ENCODE assay signal across 8 cellular contexts in genomic region chr2:88627856-88628568, GRCh38. TPM values are rescaled to one million over a fixed set of nuclear protein-coding genes. Genes with fewer than 3 reads are reported as not detected.
DNase-seq lines count a peak whose midpoint lies in the region; ATAC-seq and TF ChIP-seq lines count a peak whose summit lies in the region.

No MANE protein-coding gene starts in this region.

- H3K36me3 Mint-ChIP-seq in naive B cell = no peaks in the 10 kb centered on the region

- H3F3A ChIP-seq in OCI-LY1 (ENCODE audit: insufficient read depth, low read length) = no peaks in the 10 kb centered on the region

- H4K20me1 ChIP-seq in BLaER1 (peaks cover 32% of the 10 kb centered on the region), OCI-LY1 (ENCODE audit: insufficient read depth, low read length) (no peaks in the 10 kb centered on the region)

- WGBS in esophagus muscularis mucosa = 1% methylated on average over 21 of the region's 21 CpGs

- H3K27ac Mint-ChIP-seq in naive B cell = no peak overlapping the region

- peak; percentile 25 for ATAC-seq in GM19043 (IDR thresholded peaks at IDR 0.05; ENCODE audit: low read depth, unreplicated experiment)
- peak; percentile 41 for ATAC-seq in HG03280 (IDR thresholded peaks at IDR 0.05; ENCODE audit: unreplicated experiment)
- ATAC-seq in naive B cell (ENCODE audit: low read depth in 2 of 2) = peak; percentile 50 to 52

- H2AFZ ChIP-seq in OCI-LY1 (ENCODE audit: low read length) = no peak overlapping the region

- peak overlapping the region; percentile 97 for H3K4me3 ChIP-seq in BLaER1
- H3K4me3 ChIP-seq in OCI-LY1 (ENCODE audit: low read depth, low read length, poor library complexity, severe bottlenecking) = peak overlapping the region; percentile 83
- peak overlapping the region; percentile 62 to 99 (median 94) for H3K4me3 ChIP-seq in esophagus muscularis mucosa

- H3K27me3 Mint-ChIP-seq in naive B cell = no peaks in the 10 kb centered on the region

- no peak overlapping the region for H3K4me3 Mint-ChIP-seq in naive B cell

- H3K27me3 ChIP-seq in BLaER1 = no peaks in the 10 kb centered on the region
- no peaks in the 10 kb centered on the region for H3K27me3 ChIP-seq in OCI-LY1 (ENCODE audit: insufficient read depth, low read length)
- no peaks in the 10 kb centered on the region for H3K27me3 ChIP-seq in esophagus muscularis mucosa

- peaks cover 42% of the 10 kb centered on the region for H3K4me1 ChIP-seq in BLaER1
- peaks cover 47% of the 10 kb centered on the region for H3K4me1 ChIP-seq in OCI-LY1 (ENCODE audit: insufficient read depth, low read length, severe bottlenecking)
- H3K4me1 ChIP-seq in esophagus muscularis mucosa = peaks cover 24 to 41% (median 32%) of the 10 kb centered on the region in 4 donors

- H3K9me3 Mint-ChIP-seq in naive B cell = no peaks in the 10 kb centered on the region

- TF ChIP-seq POLR2A in esophagus muscularis mucosa (IDR thresholded peaks at IDR 0.05; ENCODE audit: low read depth) = peak; percentile 80

- peak; percentile 86 for TF ChIP-seq EP300 in esophagus muscularis mucosa (IDR thresholded peaks at IDR 0.05)

- peak overlapping the region; percentile 86 for H3K27ac ChIP-seq in BLaER1
- H3K27ac ChIP-seq in OCI-LY1 (ENCODE audit: low read depth, low read length, poor library complexity, severe bottlenecking) = peak overlapping the region; percentile 78
- H3K27ac ChIP-seq in esophagus muscularis mucosa (replicated peaks in 1 of 4) = peak overlapping the region; percentile 89 to 99 (median 98)

- H3K4me1 Mint-ChIP-seq in naive B cell = peaks cover 0 to 8% (median 0%) of the 10 kb centered on the region in 3 donors

- H3K9ac ChIP-seq in BLaER1 (peak overlapping the region; percentile 86), OCI-LY1 (ENCODE audit: low read length) (peak overlapping the region; percentile 76)

- no peaks in the 10 kb centered on the region for H3K36me3 ChIP-seq in BLaER1
- peaks cover 4% of the 10 kb centered on the region; the same call in 1 of the 2 replicates for H3K36me3 ChIP-seq in OCI-LY1 (ENCODE audit: insufficient read depth, low read length)
- H3K36me3 ChIP-seq in esophagus muscularis mucosa = no peaks in the 10 kb centered on the region

- no peaks in the 10 kb centered on the region for H3K9me3 ChIP-seq in BLaER1
- H3K9me3 ChIP-seq in OCI-LY1 (ENCODE audit: low read length) = no peaks in the 10 kb centered on the region
- H3K9me3 ChIP-seq in esophagus muscularis mucosa = no peaks in the 10 kb centered on the region

- peak overlapping the region; percentile 92 for H3K4me2 ChIP-seq in BLaER1
- peak overlapping the region; percentile 92 for H3K4me2 ChIP-seq in OCI-LY1 (ENCODE audit: low read length)

- intact Hi-C loops in esophagus muscularis mucosa (cut with DNase I) = loop anchor here (5.0 kb wide), 3 partner anchors 36 to 64 kb away; partner anchors contain the start of gene RPIA

- H3K9me2 ChIP-seq in OCI-LY1 (ENCODE audit: low read depth, low read length) = no peaks in the 10 kb centered on the region

- H3K79me2 ChIP-seq in OCI-LY1 (ENCODE audit: insufficient read depth, low read length) = peaks cover 34% of the 10 kb centered on the region

- DNase-seq in activated CD8-positive, alpha-beta memory T cell treated with anti-CD3 and anti-CD28 coated beads, Interleukin-2, amount 50 U/mL, for 4 hours = peak; percentile 67
- DNase-seq in esophagus muscularis mucosa (ENCODE audit: extremely low spot score) (peak; percentile 98), naive B cell (peak; percentile 88)
- DNase-seq in stimulated activated naive CD4-positive, alpha-beta T cell (lab: John Stamatoyannopoulos, UW) = peak in 4 of 6 experiments; percentile 66 to 79 (median 74)

- TF ChIP-seq CTCF in OCI-LY1 (IDR thresholded peaks at IDR 0.05; ENCODE audit: low read length) (no peak), esophagus muscularis mucosa (IDR thresholded peaks at IDR 0.05) (no peak)

RNA-seq across cellular contexts. Expression of gene EIF2AK3, which starts 0.7 kb away (rescaled TPM):
- total RNA-seq in esophagus muscularis mucosa = 10 to 100 TPM in 2 of 4 donors, 1 to 10 TPM in 2; 7.9 to 11.9 (median 10.0) TPM
- polyA plus RNA-seq in naive B cell (ENCODE audit: low read depth in 6 of 6) = 10 to 100 TPM; 10.5 to 60.1 (median 17.9) TPM

Comparison
In these comparisons a context has a peak if more than half of its experiments do, and no peak if none do; other contexts are left out.
1. Peak in every context shown above with its lines: DNase-seq, ATAC-seq, H3K4me3 ChIP-seq and H3K27ac ChIP-seq.